Comparison of ENCODE assay signal across 2 cellular contexts in genomic region chr4:21982087-21982486, GRCh38.
TF ChIP-seq lines count a peak whose summit lies in the region.

No MANE protein-coding gene starts in this region.

TF ChIP-seq in GM23338, 12 proteins besides CTCF, POLR2A, EP300 and RAD21:
- TF ChIP-seq EZH2 (IDR thresholded peaks at IDR 0.05; ENCODE audit: low read depth, unreplicated experiment) (no peak), NANOG (IDR thresholded peaks at IDR 0.05; ENCODE audit: borderline replicate concordance) (no peak), ETS1 (IDR thresholded peaks at IDR 0.05) (no peak), ZNF462 (CRISPR knock-in tag; IDR thresholded peaks at IDR 0.05) (no peak), EZH2phosphoT487 (IDR thresholded peaks at IDR 0.05; ENCODE audit: unreplicated experiment) (no peak), REST (IDR thresholded peaks at IDR 0.05; ENCODE audit: unreplicated experiment) (no peak), STAT1 (IDR thresholded peaks at IDR 0.05; ENCODE audit: unreplicated experiment) (no peak)
TF ChIP-seq in GM23338: peak in this region for 0.

TF ChIP-seq in K562, 482 proteins besides CTCF, POLR2A, EP300 and RAD21:
- TF ChIP-seq RREB1 (CRISPR knock-in tag; IDR thresholded peaks at IDR 0.05): no peak
- no peak for TF ChIP-seq SMAD4 (CRISPR knock-in tag; conservative IDR thresholded peaks at IDR 0.05)
- TF ChIP-seq C11orf30 (IDR thresholded peaks at IDR 0.05; ENCODE audit: low read depth): peak; percentile 44; the same call in 1 of the 2 replicates
- peak; percentile 80 for TF ChIP-seq MAFF (IDR thresholded peaks at IDR 0.05; ENCODE audit: low read length)
- TF ChIP-seq ZNF316 (IDR thresholded peaks at IDR 0.05): peak; percentile 55; the same call in 1 of the 2 replicates
- peak; percentile 70 for TF ChIP-seq MAFG (tag; conservative IDR thresholded peaks at IDR 0.05)
- peak; percentile 88 for TF ChIP-seq MAFK (IDR thresholded peaks at IDR 0.05; ENCODE audit: low read length)
